ENCODE assay signal across 15 cellular contexts in genomic region chr7:135856356-135857144, GRCh38.
DNase-seq lines count a peak whose midpoint lies in the region; ATAC-seq, FAIRE-seq and TF ChIP-seq lines count a peak whose summit lies in the region.
"Had no signal": no experiment of that assay in that cellular context is flagged by ENCODE, and none has a peak within 500 bp of the region (broad histone marks: within the 10 kb centered on the region; RNA-seq: fewer than 3 reads in every experiment).

No MANE protein-coding gene starts in this region.

- FAIRE-seq in bronchial epithelial cell (lab: Jason Lieb, UNC): no peak

- H3K4me3 Mint-ChIP-seq in stimulated activated naive CD8-positive, alpha-beta T cell treated with anti-CD3 and anti-CD28 coated beads, Interleukin-15, amount 100 ng/mL, for 72 hours: no peak overlapping the region
- H3K4me3 Mint-ChIP-seq: activated CD8-positive, alpha-beta memory T cell treated with anti-CD3 and anti-CD28 coated beads, Interleukin-2, amount 10 ng/mL, durations not matched to agents 7 days and 5 days had no signal

- no peaks in the 10 kb centered on the region for H3K4me1 ChIP-seq in left lung
- H3K4me1 ChIP-seq: Caco-2, HAP-1, lower lobe of right lung had no signal

- H3K9me3 ChIP-seq in left lung: peaks cover 0 to 13% of the 10 kb centered on the region in 2 donors
- H3K9me3 ChIP-seq: Caco-2, HAP-1, lower lobe of right lung had no signal

- H3K4me1 Mint-ChIP-seq in stimulated activated naive CD8-positive, alpha-beta T cell treated with anti-CD3 and anti-CD28 coated beads, Interleukin-15, amount 100 ng/mL, for 72 hours: no peaks in the 10 kb centered on the region
- H3K4me1 Mint-ChIP-seq: activated CD8-positive, alpha-beta memory T cell treated with anti-CD3 and anti-CD28 coated beads, Interleukin-2, amount 10 ng/mL, durations not matched to agents 7 days and 5 days had no signal

- H3K27ac Mint-ChIP-seq in stimulated activated naive CD8-positive, alpha-beta T cell treated with anti-CD3 and anti-CD28 coated beads, Interleukin-15, amount 100 ng/mL, for 72 hours: no peak overlapping the region
- H3K27ac Mint-ChIP-seq: activated CD8-positive, alpha-beta memory T cell treated with anti-CD3 and anti-CD28 coated beads, Interleukin-2, amount 10 ng/mL, durations not matched to agents 7 days and 5 days had no signal

- DNase-seq in AG10803 (ENCODE audit: low read depth): peak; percentile 50
- peak; percentile 97 for DNase-seq in M059J (ENCODE audit: low read depth)
- peak; percentile 54 for DNase-seq in bronchial epithelial cell (ENCODE audit: low read depth)
- no peak for DNase-seq in left lung
- no peak for DNase-seq in stimulated activated naive CD8-positive, alpha-beta T cell treated with anti-CD3 and anti-CD28 coated beads, Interleukin-15, amount 100 ng/mL, for 72 hours
- no peak for DNase-seq in NCI-H1436 (lab: John Stamatoyannopoulos, UW)
- DNase-seq in T-helper 1 cell: no peak
- no peak for DNase-seq in stimulated activated CD4-positive, alpha-beta T cell treated with anti-CD3 and anti-CD28 coated beads, Interleukin-4, amount 100 ng/mL, for 4 hours
- DNase-seq: activated CD8-positive, alpha-beta memory T cell treated with anti-CD3 and anti-CD28 coated beads, Interleukin-2, amount 10 ng/mL, durations not matched to agents 7 days and 5 days; activated naive CD4-positive, alpha-beta T cell; Caco-2; caudate nucleus; lower lobe of right lung had no signal

- no peak overlapping the region for H3K27ac ChIP-seq in left lung
- H3K27ac ChIP-seq: lower lobe of right lung had no signal

- TF ChIP-seq CTCF in AG10803 (conservative IDR thresholded peaks at IDR 0.05; ENCODE audit: low read length): no peak
- TF ChIP-seq CTCF in bronchial epithelial cell (IDR thresholded peaks at IDR 0.05; ENCODE audit: insufficient read depth, low read length, severe bottlenecking): no peak
- no peak for TF ChIP-seq CTCF in left lung (IDR thresholded peaks at IDR 0.05)

- peaks cover 0 to 7% of the 10 kb centered on the region in 2 donors for H3K9me3 Mint-ChIP-seq in stimulated activated naive CD8-positive, alpha-beta T cell treated with anti-CD3 and anti-CD28 coated beads, Interleukin-15, amount 100 ng/mL, for 72 hours

- H3K36me3 ChIP-seq in bronchial epithelial cell (ENCODE audit: control insufficient read depth, insufficient read depth, low read length) (no peaks in the 10 kb centered on the region), left lung (no peaks in the 10 kb centered on the region)
- H3K36me3 ChIP-seq: HAP-1, lower lobe of right lung had no signal

- peaks cover 9% of the 10 kb centered on the region for H3K27me3 Mint-ChIP-seq in stimulated activated naive CD8-positive, alpha-beta T cell treated with anti-CD3 and anti-CD28 coated beads, Interleukin-15, amount 100 ng/mL, for 72 hours
- H3K27me3 Mint-ChIP-seq: activated CD8-positive, alpha-beta memory T cell treated with anti-CD3 and anti-CD28 coated beads, Interleukin-2, amount 10 ng/mL, durations not matched to agents 7 days and 5 days had no signal

- peak; percentile 49 for ATAC-seq in left lung
- no peak for ATAC-seq in stimulated activated naive CD8-positive, alpha-beta T cell treated with anti-CD3 and anti-CD28 coated beads, Interleukin-15, amount 100 ng/mL, for 72 hours
- ATAC-seq: activated CD8-positive, alpha-beta memory T cell treated with anti-CD3 and anti-CD28 coated beads, Interleukin-2, amount 10 ng/mL, durations not matched to agents 7 days and 5 days; lower lobe of right lung had no signal

- intact Hi-C loops in left lung (cut with DNase I): no loop called here

- H3K4me3 ChIP-seq in AG10803 (ENCODE audit: low read length): no peak overlapping the region
- H3K4me3 ChIP-seq in bronchial epithelial cell (ENCODE audit: low read depth, low read length): no peak overlapping the region
- H3K4me3 ChIP-seq in left lung: no peak overlapping the region
- H3K4me3 ChIP-seq: HAP-1, lower lobe of right lung, skin epidermis had no signal

- H3K27me3 ChIP-seq in bronchial epithelial cell (ENCODE audit: control insufficient read depth, insufficient read depth, low read length) (no peaks in the 10 kb centered on the region), left lung (no peaks in the 10 kb centered on the region)

Comparison
In these comparisons a context has a peak if more than half of its experiments do, and no peak if none do; other contexts are left out.
1. DNase-seq: peak in AG10803 (single experiment), M059J (single experiment) and bronchial epithelial cell (single experiment); none in left lung (0 of 2), stimulated activated naive CD8-positive, alpha-beta T cell treated with anti-CD3 and anti-CD28 coated beads, Interleukin-15, amount 100 ng/mL, for 72 hours (0 of 2), NCI-H1436 (single experiment), T-helper 1 cell (0 of 5) and stimulated activated CD4-positive, alpha-beta T cell treated with anti-CD3 and anti-CD28 coated beads, Interleukin-4, amount 100 ng/mL, for 4 hours (0 of 2).